16 cellular contexts compared by ENCODE assay signal in genomic region chr3:141332436-141332835, GRCh38. TPM values are rescaled to one million over a fixed set of nuclear protein-coding genes. Genes with fewer than 3 reads are reported as not detected.
DNase-seq lines count a peak whose midpoint lies in the region; ATAC-seq and TF ChIP-seq lines count a peak whose summit lies in the region.
"Had no signal": no experiment of that assay in that cellular context is flagged by ENCODE, and none has a peak within 500 bp of the region (broad histone marks: within the 10 kb centered on the region; RNA-seq: fewer than 3 reads in every experiment).

No MANE protein-coding gene starts in this region.

- intact Hi-C loops in psoas muscle (cut with DNase I): no loop called here

- H2AFZ ChIP-seq in ACC112 (ENCODE audit: low read length, unreplicated experiment): no peak overlapping the region

- no peaks in the 10 kb centered on the region for H3K27me3 ChIP-seq in ACC112 (ENCODE audit: insufficient read depth, low read length)
- H3K27me3 ChIP-seq in RWPE2 (ENCODE audit: insufficient read depth, poor library complexity, severe bottlenecking): no peaks in the 10 kb centered on the region
- no peaks in the 10 kb centered on the region for H3K27me3 ChIP-seq in gastroesophageal sphincter
- no peaks in the 10 kb centered on the region for H3K27me3 ChIP-seq in psoas muscle (ENCODE audit: insufficient read depth in 3 of 3, low read length in 2 of 3)
- H3K27me3 ChIP-seq: foreskin keratinocyte, pancreas had no signal

- TF ChIP-seq CTCF in RWPE2 (IDR thresholded peaks at IDR 0.05; ENCODE audit: poor library complexity, severe bottlenecking): no peak
- no peak for TF ChIP-seq CTCF in gastroesophageal sphincter (IDR thresholded peaks at IDR 0.05)
- TF ChIP-seq CTCF in psoas muscle (IDR thresholded peaks at IDR 0.05): no peak

- peak overlapping the region; percentile 26; the same call in 1 of the 2 replicates for H3K4me3 ChIP-seq in ACC112 (ENCODE audit: low read depth, low read length)
- H3K4me3 ChIP-seq in RWPE2 (ENCODE audit: severe bottlenecking): no peak overlapping the region
- H3K4me3 ChIP-seq in gastroesophageal sphincter: no peak overlapping the region
- no peak overlapping the region for H3K4me3 ChIP-seq in psoas muscle
- H3K4me3 ChIP-seq: pancreas had no signal

- H3K9me3 ChIP-seq in RWPE2 (ENCODE audit: severe bottlenecking) (no peaks in the 10 kb centered on the region), gastroesophageal sphincter (no peaks in the 10 kb centered on the region), psoas muscle (no peaks in the 10 kb centered on the region)
- H3K9me3 ChIP-seq: pancreas had no signal

- no peak for TF ChIP-seq EP300 in gastroesophageal sphincter (IDR thresholded peaks at IDR 0.05)

- H3K36me3 ChIP-seq in ACC112 (ENCODE audit: insufficient read depth, low read length) (no peaks in the 10 kb centered on the region), RWPE2 (ENCODE audit: low read depth) (no peaks in the 10 kb centered on the region), gastroesophageal sphincter (no peaks in the 10 kb centered on the region), psoas muscle (ENCODE audit: insufficient read depth in 1 of 2, low read depth in 1 of 2) (no peaks in the 10 kb centered on the region)
- H3K36me3 ChIP-seq: pancreas had no signal

- peak overlapping the region; percentile 98 for H3K27ac ChIP-seq in ACC112 (ENCODE audit: low read depth, low read length)
- peak overlapping the region; percentile 42 for H3K27ac ChIP-seq in RWPE2 (ENCODE audit: poor library complexity, severe bottlenecking)
- peak overlapping the region in 3 of 4 donors; percentile 7 to 60 (median 54) for H3K27ac ChIP-seq in gastroesophageal sphincter
- H3K27ac ChIP-seq in psoas muscle: peak overlapping the region; percentile 20
- H3K27ac ChIP-seq: foreskin keratinocyte had no signal

- H3K79me2 ChIP-seq in ACC112 (ENCODE audit: control insufficient read depth, insufficient read depth, low read length, unreplicated experiment): no peaks in the 10 kb centered on the region

- no peak for ATAC-seq in RWPE2 (ENCODE audit: low read depth)
- ATAC-seq in gastroesophageal sphincter: no peak
- no peak for ATAC-seq in psoas muscle
- ATAC-seq in HG03432 (IDR thresholded peaks at IDR 0.05; ENCODE audit: unreplicated experiment): no peak

- 82 to 83% methylated on average over 2 to 3 of the region's 5 CpGs for WGBS in gastroesophageal sphincter (ENCODE audit: low coverage in 1 of 2), 2 donors
- WGBS in psoas muscle, 3 donors: 85 to 92% (median 91%) methylated on average over 5 of the region's 5 CpGs

- H3K4me1 ChIP-seq in ACC112 (ENCODE audit: control insufficient read depth, insufficient read depth, low read length, unreplicated experiment) (peaks cover 58% of the 10 kb centered on the region), RWPE2 (ENCODE audit: insufficient read depth, poor library complexity, severe bottlenecking) (peaks cover 16% of the 10 kb centered on the region), gastroesophageal sphincter (peaks cover 0 to 12% (median 6%) of the 10 kb centered on the region in 3 donors), psoas muscle (no peaks in the 10 kb centered on the region)

- DNase-seq in RWPE2 (ENCODE audit: low spot score) (no peak), psoas muscle (no peak), T-helper 2 cell (no peak), T-helper 9 cell (no peak), SW 1271 (lab: John Stamatoyannopoulos, UW) (no peak)
- DNase-seq: activated effector memory CD4-positive, alpha-beta T cell treated with anti-CD3 and anti-CD28 coated beads, Interleukin-2, amount 50 U/mL, for 16 hours; effector memory CD4-positive, alpha-beta T cell; immature natural killer cell; NCI-H2029; NCI-H524 treated with DMSO at 0.1 percent for 48 hours; stimulated activated CD4-positive, alpha-beta T cell treated with anti-CD3 and anti-CD28 coated beads, Interleukin-15, amount 100 ng/mL, for 24 hours had no signal

- TF ChIP-seq POLR2A in gastroesophageal sphincter (IDR thresholded peaks at IDR 0.05): no peak

RNA-seq across cellular contexts. Expression of gene ZBTB38, which starts 35.9 kb away (rescaled TPM):
- total RNA-seq in gastroesophageal sphincter (100 to 1,000 TPM; 183 to 225 (median 203) TPM), psoas muscle (100 to 1,000 TPM in 1 of 4 donors, 10 to 100 TPM in 3; 56.7 to 212 (median 87.0) TPM)
- 10 to 100 TPM; 24.2 to 61.7 (median 48.7) TPM for polyA plus RNA-seq in psoas muscle

Comparison
In these comparisons a context has a peak if more than half of its experiments do, and no peak if none do; other contexts are left out.
1. H3K27ac ChIP-seq: peak in every context shown above with its lines; median percentile 98 in ACC112; 54 in gastroesophageal sphincter; 42 in RWPE2; 20 in psoas muscle.